ENCODE assay signal across 1 cellular context in the genomic region with DNA sequence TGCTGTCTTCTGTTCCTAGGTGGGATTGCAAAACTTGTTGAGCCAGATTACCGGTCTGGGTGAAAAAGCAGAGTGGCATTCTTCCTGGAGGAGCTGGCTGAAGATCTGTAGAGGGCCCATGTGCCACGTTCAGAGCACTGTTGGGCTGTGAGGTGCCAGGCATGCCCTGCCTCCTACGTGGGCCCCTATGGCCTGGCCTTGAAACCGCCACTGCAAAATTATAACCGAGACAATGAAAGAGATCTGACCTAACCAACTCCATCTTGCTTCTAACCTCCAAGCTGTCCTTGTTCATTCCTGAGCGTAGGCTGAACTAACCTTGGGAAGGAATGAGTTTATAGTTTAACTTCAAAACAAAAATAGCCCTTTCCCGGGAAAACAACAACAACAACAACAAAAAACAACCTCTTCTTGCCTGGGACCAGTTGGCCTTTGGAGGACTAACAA.
TF ChIP-seq lines count a peak whose summit lies in the region.

No MANE protein-coding gene starts in this region.

TF ChIP-seq in SK-N-SH, 30 proteins besides CTCF, POLR2A, EP300 and RAD21 (continued from another document):
- TF ChIP-seq TEAD4 (IDR thresholded peaks at IDR 0.05; ENCODE audit: borderline replicate concordance, insufficient read depth) = no peak
- TF ChIP-seq YY1 (IDR thresholded peaks at IDR 0.05; ENCODE audit: low read depth) = no peak
- TF ChIP-seq, protein P1, sequence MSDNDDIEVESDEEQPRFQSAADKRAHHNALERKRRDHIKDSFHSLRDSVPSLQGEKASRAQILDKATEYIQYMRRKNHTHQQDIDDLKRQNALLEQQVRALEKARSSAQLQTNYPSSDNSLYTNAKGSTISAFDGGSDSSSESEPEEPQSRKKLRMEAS (IDR thresholded peaks at IDR 0.05; ENCODE audit: low read depth) = no peak
- no peak for TF ChIP-seq SIN3A (IDR thresholded peaks at IDR 0.05; ENCODE audit: borderline replicate concordance, low read depth, low read length)
- no peak for TF ChIP-seq EZH2phosphoT487 (IDR thresholded peaks at IDR 0.05; ENCODE audit: borderline replicate concordance, low read depth)
- no peak for TF ChIP-seq GABPA (IDR thresholded peaks at IDR 0.05; ENCODE audit: low read depth)
- TF ChIP-seq, protein P2, sequence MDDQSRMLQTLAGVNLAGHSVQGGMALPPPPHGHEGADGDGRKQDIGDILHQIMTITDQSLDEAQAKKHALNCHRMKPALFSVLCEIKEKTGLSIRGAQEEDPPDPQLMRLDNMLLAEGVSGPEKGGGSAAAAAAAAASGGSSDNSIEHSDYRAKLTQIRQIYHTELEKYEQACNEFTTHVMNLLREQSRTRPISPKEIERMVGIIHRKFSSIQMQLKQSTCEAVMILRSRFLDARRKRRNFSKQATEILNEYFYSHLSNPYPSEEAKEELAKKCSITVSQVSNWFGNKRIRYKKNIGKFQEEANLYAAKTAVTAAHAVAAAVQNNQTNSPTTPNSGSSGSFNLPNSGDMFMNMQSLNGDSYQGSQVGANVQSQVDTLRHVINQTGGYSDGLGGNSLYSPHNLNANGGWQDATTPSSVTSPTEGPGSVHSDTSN (IDR thresholded peaks at IDR 0.05) = no peak
- TF ChIP-seq FOXJ3 (CRISPR knock-in tag; IDR thresholded peaks at IDR 0.05) = no peak
- TF ChIP-seq RXRA (IDR thresholded peaks at IDR 0.05; ENCODE audit: borderline replicate concordance, low read depth) = no peak
TF ChIP-seq in SK-N-SH: peak in this region for 0.
